1 cellular context compared by ENCODE assay signal in the genomic region with DNA sequence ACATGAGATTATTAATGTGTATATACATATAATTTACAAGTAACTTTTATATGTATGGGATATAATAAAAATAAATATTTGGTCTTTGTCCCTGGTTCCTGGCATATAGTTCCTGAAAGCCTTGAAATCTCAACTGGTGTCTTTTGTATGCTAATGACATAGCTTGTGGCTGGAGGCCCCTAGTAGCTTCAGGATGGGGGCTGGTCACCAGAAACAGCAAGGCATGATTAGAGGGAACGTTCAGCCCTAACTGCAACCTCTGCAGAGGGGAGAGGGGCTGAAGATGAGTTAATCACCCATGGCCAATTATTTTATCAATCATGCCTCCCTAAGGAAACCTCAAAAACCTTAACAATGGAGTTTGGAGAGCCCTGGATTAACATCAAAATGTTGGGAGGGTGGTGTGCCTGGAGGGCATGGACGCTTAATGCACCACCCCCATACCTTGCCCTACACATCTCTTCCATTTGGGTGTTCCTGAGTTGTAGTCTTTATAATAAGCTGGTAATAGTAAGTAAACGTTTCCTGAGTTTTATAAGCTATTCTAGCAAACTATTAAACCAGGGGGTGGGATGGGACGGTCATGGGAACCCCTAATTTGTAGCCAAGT.
TF ChIP-seq lines count a peak whose summit lies in the region.

No MANE protein-coding gene starts in this region.

TF ChIP-seq in WTC11, 78 proteins besides CTCF, POLR2A, EP300 and RAD21:
- TF ChIP-seq ZNF416 (CRISPR knock-in tag; IDR thresholded peaks at IDR 0.05) (no peak), TCF7 (CRISPR knock-in tag; IDR thresholded peaks at IDR 0.05; ENCODE audit: low read depth) (no peak), ZNF138 (CRISPR knock-in tag; conservative IDR thresholded peaks at IDR 0.05) (no peak), RELA (CRISPR knock-in tag; IDR thresholded peaks at IDR 0.05; ENCODE audit: borderline replicate concordance) (no peak), ETV6 (CRISPR knock-in tag; IDR thresholded peaks at IDR 0.05) (no peak), GTF2I (CRISPR knock-in tag; conservative IDR thresholded peaks at IDR 0.05) (no peak), FOXK1 (CRISPR knock-in tag; IDR thresholded peaks at IDR 0.05) (no peak), CBFB (CRISPR knock-in tag; IDR thresholded peaks at IDR 0.05; ENCODE audit: low read depth) (no peak), CREM (CRISPR knock-in tag; IDR thresholded peaks at IDR 0.05) (no peak), ZNF423 (CRISPR knock-in tag; IDR thresholded peaks at IDR 0.05) (no peak), IRF2 (CRISPR knock-in tag; IDR thresholded peaks at IDR 0.05; ENCODE audit: borderline replicate concordance, low read depth) (no peak), KAT7 (CRISPR knock-in tag; IDR thresholded peaks at IDR 0.05; ENCODE audit: borderline replicate concordance) (no peak), ELF4 (CRISPR knock-in tag; IDR thresholded peaks at IDR 0.05; ENCODE audit: low read depth) (no peak)
- TF ChIP-seq, protein P1, sequence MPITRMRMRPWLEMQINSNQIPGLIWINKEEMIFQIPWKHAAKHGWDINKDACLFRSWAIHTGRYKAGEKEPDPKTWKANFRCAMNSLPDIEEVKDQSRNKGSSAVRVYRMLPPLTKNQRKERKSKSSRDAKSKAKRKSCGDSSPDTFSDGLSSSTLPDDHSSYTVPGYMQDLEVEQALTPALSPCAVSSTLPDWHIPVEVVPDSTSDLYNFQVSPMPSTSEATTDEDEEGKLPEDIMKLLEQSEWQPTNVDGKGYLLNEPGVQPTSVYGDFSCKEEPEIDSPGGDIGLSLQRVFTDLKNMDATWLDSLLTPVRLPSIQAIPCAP (CRISPR knock-in tag; IDR thresholded peaks at IDR 0.05): no peak
- TF ChIP-seq, protein P2, sequence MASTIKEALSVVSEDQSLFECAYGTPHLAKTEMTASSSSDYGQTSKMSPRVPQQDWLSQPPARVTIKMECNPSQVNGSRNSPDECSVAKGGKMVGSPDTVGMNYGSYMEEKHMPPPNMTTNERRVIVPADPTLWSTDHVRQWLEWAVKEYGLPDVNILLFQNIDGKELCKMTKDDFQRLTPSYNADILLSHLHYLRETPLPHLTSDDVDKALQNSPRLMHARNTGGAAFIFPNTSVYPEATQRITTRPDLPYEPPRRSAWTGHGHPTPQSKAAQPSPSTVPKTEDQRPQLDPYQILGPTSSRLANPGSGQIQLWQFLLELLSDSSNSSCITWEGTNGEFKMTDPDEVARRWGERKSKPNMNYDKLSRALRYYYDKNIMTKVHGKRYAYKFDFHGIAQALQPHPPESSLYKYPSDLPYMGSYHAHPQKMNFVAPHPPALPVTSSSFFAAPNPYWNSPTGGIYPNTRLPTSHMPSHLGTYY (CRISPR knock-in tag; IDR thresholded peaks at IDR 0.05): no peak
- TF ChIP-seq, protein P3, sequence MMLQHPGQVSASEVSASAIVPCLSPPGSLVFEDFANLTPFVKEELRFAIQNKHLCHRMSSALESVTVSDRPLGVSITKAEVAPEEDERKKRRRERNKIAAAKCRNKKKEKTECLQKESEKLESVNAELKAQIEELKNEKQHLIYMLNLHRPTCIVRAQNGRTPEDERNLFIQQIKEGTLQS (CRISPR knock-in tag; conservative IDR thresholded peaks at IDR 0.05): no peak
- TF ChIP-seq, protein P4, sequence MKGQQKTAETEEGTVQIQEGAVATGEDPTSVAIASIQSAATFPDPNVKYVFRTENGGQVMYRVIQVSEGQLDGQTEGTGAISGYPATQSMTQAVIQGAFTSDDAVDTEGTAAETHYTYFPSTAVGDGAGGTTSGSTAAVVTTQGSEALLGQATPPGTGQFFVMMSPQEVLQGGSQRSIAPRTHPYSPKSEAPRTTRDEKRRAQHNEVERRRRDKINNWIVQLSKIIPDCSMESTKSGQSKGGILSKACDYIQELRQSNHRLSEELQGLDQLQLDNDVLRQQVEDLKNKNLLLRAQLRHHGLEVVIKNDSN (CRISPR knock-in tag; IDR thresholded peaks at IDR 0.05): no peak
- TF ChIP-seq, protein P5, sequence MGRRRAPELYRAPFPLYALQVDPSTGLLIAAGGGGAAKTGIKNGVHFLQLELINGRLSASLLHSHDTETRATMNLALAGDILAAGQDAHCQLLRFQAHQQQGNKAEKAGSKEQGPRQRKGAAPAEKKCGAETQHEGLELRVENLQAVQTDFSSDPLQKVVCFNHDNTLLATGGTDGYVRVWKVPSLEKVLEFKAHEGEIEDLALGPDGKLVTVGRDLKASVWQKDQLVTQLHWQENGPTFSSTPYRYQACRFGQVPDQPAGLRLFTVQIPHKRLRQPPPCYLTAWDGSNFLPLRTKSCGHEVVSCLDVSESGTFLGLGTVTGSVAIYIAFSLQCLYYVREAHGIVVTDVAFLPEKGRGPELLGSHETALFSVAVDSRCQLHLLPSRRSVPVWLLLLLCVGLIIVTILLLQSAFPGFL (CRISPR knock-in tag; IDR thresholded peaks at IDR 0.05; ENCODE audit: borderline replicate concordance): no peak
- TF ChIP-seq, protein P6, sequence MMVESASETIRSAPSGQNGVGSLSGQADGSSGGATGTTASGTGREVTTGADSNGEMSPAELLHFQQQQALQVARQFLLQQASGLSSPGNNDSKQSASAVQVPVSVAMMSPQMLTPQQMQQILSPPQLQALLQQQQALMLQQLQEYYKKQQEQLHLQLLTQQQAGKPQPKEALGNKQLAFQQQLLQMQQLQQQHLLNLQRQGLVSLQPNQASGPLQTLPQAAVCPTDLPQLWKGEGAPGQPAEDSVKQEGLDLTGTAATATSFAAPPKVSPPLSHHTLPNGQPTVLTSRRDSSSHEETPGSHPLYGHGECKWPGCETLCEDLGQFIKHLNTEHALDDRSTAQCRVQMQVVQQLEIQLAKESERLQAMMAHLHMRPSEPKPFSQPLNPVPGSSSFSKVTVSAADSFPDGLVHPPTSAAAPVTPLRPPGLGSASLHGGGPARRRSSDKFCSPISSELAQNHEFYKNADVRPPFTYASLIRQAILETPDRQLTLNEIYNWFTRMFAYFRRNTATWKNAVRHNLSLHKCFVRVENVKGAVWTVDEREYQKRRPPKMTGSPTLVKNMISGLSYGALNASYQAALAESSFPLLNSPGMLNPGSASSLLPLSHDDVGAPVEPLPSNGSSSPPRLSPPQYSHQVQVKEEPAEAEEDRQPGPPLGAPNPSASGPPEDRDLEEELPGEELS (CRISPR knock-in tag; IDR thresholded peaks at IDR 0.05): no peak
- TF ChIP-seq, protein P7, sequence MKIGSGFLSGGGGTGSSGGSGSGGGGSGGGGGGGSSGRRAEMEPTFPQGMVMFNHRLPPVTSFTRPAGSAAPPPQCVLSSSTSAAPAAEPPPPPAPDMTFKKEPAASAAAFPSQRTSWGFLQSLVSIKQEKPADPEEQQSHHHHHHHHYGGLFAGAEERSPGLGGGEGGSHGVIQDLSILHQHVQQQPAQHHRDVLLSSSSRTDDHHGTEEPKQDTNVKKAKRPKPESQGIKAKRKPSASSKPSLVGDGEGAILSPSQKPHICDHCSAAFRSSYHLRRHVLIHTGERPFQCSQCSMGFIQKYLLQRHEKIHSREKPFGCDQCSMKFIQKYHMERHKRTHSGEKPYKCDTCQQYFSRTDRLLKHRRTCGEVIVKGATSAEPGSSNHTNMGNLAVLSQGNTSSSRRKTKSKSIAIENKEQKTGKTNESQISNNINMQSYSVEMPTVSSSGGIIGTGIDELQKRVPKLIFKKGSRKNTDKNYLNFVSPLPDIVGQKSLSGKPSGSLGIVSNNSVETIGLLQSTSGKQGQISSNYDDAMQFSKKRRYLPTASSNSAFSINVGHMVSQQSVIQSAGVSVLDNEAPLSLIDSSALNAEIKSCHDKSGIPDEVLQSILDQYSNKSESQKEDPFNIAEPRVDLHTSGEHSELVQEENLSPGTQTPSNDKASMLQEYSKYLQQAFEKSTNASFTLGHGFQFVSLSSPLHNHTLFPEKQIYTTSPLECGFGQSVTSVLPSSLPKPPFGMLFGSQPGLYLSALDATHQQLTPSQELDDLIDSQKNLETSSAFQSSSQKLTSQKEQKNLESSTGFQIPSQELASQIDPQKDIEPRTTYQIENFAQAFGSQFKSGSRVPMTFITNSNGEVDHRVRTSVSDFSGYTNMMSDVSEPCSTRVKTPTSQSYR (CRISPR knock-in tag; IDR thresholded peaks at IDR 0.05): no peak
